Comparison of ENCODE assay signal across 24 cellular contexts in genomic region chr10:68474021-68474420, GRCh38. TPM values are rescaled to one million over a fixed set of nuclear protein-coding genes. Genes with fewer than 3 reads are reported as not detected.
DNase-seq lines count a peak whose midpoint lies in the region; ATAC-seq and TF ChIP-seq lines count a peak whose summit lies in the region.
"Had no signal": no experiment of that assay in that cellular context is flagged by ENCODE, and none has a peak within 500 bp of the region (broad histone marks: within the 10 kb centered on the region; RNA-seq: fewer than 3 reads in every experiment).

No MANE protein-coding gene starts in this region.

- peaks cover 9% of the 10 kb centered on the region for H3K36me3 Mint-ChIP-seq in brain
- peaks cover 4% of the 10 kb centered on the region for H3K36me3 Mint-ChIP-seq in neural crest cell (ENCODE audit: low read depth)
- H3K36me3 Mint-ChIP-seq in activated CD4-positive, alpha-beta T cell treated with anti-CD3 and anti-CD28 coated beads, Interleukin-2, amount 10 ng/mL, durations not matched to agents 24 days and 14 days (ENCODE audit: low read depth), result peaks cover 18% of the 10 kb centered on the region

- H3K4me1 Mint-ChIP-seq in brain (peaks cover 20% of the 10 kb centered on the region), neural crest cell (peaks cover 27% of the 10 kb centered on the region)
- H3K4me1 Mint-ChIP-seq in activated CD4-positive, alpha-beta T cell treated with anti-CD3 and anti-CD28 coated beads, Interleukin-2, amount 10 ng/mL, durations not matched to agents 24 days and 14 days, result peaks cover 19% of the 10 kb centered on the region

- TF ChIP-seq CTCF in 22Rv1 (IDR thresholded peaks at IDR 0.05) (no peak), brain (conservative IDR thresholded peaks at IDR 0.05) (no peak), neural crest cell (conservative IDR thresholded peaks at IDR 0.05) (no peak)

- peak overlapping the region; percentile 13; the same call in 1 of the 2 replicates for H3K27ac ChIP-seq in 22Rv1
- H3K27ac ChIP-seq: BLaER1 had no signal

- H3K4me3 Mint-ChIP-seq in brain, result peak overlapping the region in 4 of 5 experiments; percentile 7 to 74 (median 32)
- peak overlapping the region; percentile 61 for H3K4me3 Mint-ChIP-seq in neural crest cell
- H3K4me3 Mint-ChIP-seq in activated CD4-positive, alpha-beta T cell treated with anti-CD3 and anti-CD28 coated beads, Interleukin-2, amount 10 ng/mL, durations not matched to agents 24 days and 14 days, result no peak overlapping the region
- H3K4me3 Mint-ChIP-seq: GM23338, H9 had no signal

- peaks cover 20% of the 10 kb centered on the region for H3K27me3 Mint-ChIP-seq in brain
- no peaks in the 10 kb centered on the region for H3K27me3 Mint-ChIP-seq in neural crest cell (ENCODE audit: low read depth)
- H3K27me3 Mint-ChIP-seq in activated CD4-positive, alpha-beta T cell treated with anti-CD3 and anti-CD28 coated beads, Interleukin-2, amount 10 ng/mL, durations not matched to agents 24 days and 14 days, result no peaks in the 10 kb centered on the region

- ATAC-seq in HG02884 (IDR thresholded peaks at IDR 0.05; ENCODE audit: unreplicated experiment), result no peak
- ATAC-seq: CD8-positive, alpha-beta T cell; GM23338; Panc1 had no signal

- H3K27ac Mint-ChIP-seq in brain (no peak overlapping the region), neural crest cell (ENCODE audit: unreplicated experiment) (no peak overlapping the region)
- H3K27ac Mint-ChIP-seq in activated CD4-positive, alpha-beta T cell treated with anti-CD3 and anti-CD28 coated beads, Interleukin-2, amount 10 ng/mL, durations not matched to agents 24 days and 14 days, result no peak overlapping the region
- H3K27ac Mint-ChIP-seq: CD8-positive, alpha-beta T cell; GM23338; H9 had no signal

- H3K9me3 Mint-ChIP-seq in brain (peaks cover 0 to 10% (median 0%) of the 10 kb centered on the region in 5 experiments), neural crest cell (no peaks in the 10 kb centered on the region)
- no peaks in the 10 kb centered on the region for H3K9me3 Mint-ChIP-seq in activated CD4-positive, alpha-beta T cell treated with anti-CD3 and anti-CD28 coated beads, Interleukin-2, amount 10 ng/mL, durations not matched to agents 24 days and 14 days
- H3K9me3 Mint-ChIP-seq: CD8-positive, alpha-beta T cell; GM23338 had no signal

- peak; percentile 17 for DNase-seq in GM04503 (ENCODE audit: low read depth)
- DNase-seq in neural crest cell (ENCODE audit: low read depth, low spot score), result no peak
- DNase-seq in NOMO-1 treated with DMSO at 0.1 percent for 48 hours (lab: John Stamatoyannopoulos, UW; ENCODE audit: unreplicated experiment), result no peak
- no peak for DNase-seq in OCI-M2 (lab: John Stamatoyannopoulos, UW; ENCODE audit: unreplicated experiment)
- no peak for DNase-seq in activated CD4-positive, alpha-beta T cell treated with anti-CD3 and anti-CD28 coated beads, Interleukin-2, amount 10 ng/mL, durations not matched to agents 24 days and 14 days
- DNase-seq: Caco-2; CD8-positive, alpha-beta T cell; EL; GDM1; H9; KG1; MM.1S; NCI-H2029 treated with DMSO at 0.1 percent for 48 hours; NCI-H2227 treated with DMSO at 0.1 percent for 48 hours; NCI-H526 treated with DMSO at 0.1 percent for 48 hours; SIG-M5; SK-N-SH; SW 1271 had no signal

- intact Hi-C loops in activated CD4-positive, alpha-beta T cell treated with anti-CD3 and anti-CD28 coated beads, Interleukin-2, amount 10 ng/mL, durations not matched to agents 24 days and 14 days (cut with micrococcal nuclease), result no loop called here

RNA-seq across cellular contexts. Expression of gene DNA2, which starts 2.2 kb away (rescaled TPM):
- polyA plus RNA-seq in brain (ENCODE audit: insufficient read depth, low read depth, low replicate concordance), result 2.0 TPM
- 44.6 and 52.6 TPM in 2 replicates for total RNA-seq in neural crest cell
- total RNA-seq in activated CD4-positive, alpha-beta T cell treated with anti-CD3 and anti-CD28 coated beads, Interleukin-2, amount 10 ng/mL, durations not matched to agents 24 days and 14 days, result 58.0 and 59.1 TPM in 2 replicates

RNA-seq across cellular contexts. Expression of gene SLC25A16, which starts 53.3 kb away (rescaled TPM):
- 3.8 TPM for polyA plus RNA-seq in brain (ENCODE audit: insufficient read depth, low read depth, low replicate concordance)
- total RNA-seq in neural crest cell, result 13.1 and 19.3 TPM in 2 replicates
- total RNA-seq in activated CD4-positive, alpha-beta T cell treated with anti-CD3 and anti-CD28 coated beads, Interleukin-2, amount 10 ng/mL, durations not matched to agents 24 days and 14 days, result 15.3 and 15.9 TPM in 2 replicates
